In genomic region chr14:54642950-54643695, GRCh38 we compare ENCODE assay signal across 1 cellular context.
TF ChIP-seq lines count a peak whose summit lies in the region.

No MANE protein-coding gene starts in this region.

TF ChIP-seq in HepG2, 621 proteins besides CTCF, POLR2A, EP300 and RAD21 (continued from another document):
- TF ChIP-seq HNF4G (IDR thresholded peaks at IDR 0.05; ENCODE audit: borderline replicate concordance, low read depth, low read length), result peak; percentile 9; the same call in 1 of the 2 replicates
- TF ChIP-seq HNF4G (CRISPR knock-in tag; IDR thresholded peaks at IDR 0.05; ENCODE audit: borderline replicate concordance, low read depth), result no peak
- 0 out of 2 replicates have a peak, but pooled peaks have one; percentile 10 for TF ChIP-seq ELF1 (CRISPR knock-in tag; IDR thresholded peaks at IDR 0.05)
- TF ChIP-seq ZNF766 (CRISPR knock-in tag; IDR thresholded peaks at IDR 0.05; ENCODE audit: borderline replicate concordance), result no peak
- TF ChIP-seq, protein P1, sequence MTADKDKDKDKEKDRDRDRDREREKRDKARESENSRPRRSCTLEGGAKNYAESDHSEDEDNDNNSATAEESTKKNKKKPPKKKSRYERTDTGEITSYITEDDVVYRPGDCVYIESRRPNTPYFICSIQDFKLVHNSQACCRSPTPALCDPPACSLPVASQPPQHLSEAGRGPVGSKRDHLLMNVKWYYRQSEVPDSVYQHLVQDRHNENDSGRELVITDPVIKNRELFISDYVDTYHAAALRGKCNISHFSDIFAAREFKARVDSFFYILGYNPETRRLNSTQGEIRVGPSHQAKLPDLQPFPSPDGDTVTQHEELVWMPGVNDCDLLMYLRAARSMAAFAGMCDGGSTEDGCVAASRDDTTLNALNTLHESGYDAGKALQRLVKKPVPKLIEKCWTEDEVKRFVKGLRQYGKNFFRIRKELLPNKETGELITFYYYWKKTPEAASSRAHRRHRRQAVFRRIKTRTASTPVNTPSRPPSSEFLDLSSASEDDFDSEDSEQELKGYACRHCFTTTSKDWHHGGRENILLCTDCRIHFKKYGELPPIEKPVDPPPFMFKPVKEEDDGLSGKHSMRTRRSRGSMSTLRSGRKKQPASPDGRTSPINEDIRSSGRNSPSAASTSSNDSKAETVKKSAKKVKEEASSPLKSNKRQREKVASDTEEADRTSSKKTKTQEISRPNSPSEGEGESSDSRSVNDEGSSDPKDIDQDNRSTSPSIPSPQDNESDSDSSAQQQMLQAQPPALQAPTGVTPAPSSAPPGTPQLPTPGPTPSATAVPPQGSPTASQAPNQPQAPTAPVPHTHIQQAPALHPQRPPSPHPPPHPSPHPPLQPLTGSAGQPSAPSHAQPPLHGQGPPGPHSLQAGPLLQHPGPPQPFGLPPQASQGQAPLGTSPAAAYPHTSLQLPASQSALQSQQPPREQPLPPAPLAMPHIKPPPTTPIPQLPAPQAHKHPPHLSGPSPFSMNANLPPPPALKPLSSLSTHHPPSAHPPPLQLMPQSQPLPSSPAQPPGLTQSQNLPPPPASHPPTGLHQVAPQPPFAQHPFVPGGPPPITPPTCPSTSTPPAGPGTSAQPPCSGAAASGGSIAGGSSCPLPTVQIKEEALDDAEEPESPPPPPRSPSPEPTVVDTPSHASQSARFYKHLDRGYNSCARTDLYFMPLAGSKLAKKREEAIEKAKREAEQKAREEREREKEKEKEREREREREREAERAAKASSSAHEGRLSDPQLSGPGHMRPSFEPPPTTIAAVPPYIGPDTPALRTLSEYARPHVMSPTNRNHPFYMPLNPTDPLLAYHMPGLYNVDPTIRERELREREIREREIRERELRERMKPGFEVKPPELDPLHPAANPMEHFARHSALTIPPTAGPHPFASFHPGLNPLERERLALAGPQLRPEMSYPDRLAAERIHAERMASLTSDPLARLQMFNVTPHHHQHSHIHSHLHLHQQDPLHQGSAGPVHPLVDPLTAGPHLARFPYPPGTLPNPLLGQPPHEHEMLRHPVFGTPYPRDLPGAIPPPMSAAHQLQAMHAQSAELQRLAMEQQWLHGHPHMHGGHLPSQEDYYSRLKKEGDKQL (CRISPR knock-in tag; IDR thresholded peaks at IDR 0.05; ENCODE audit: low read depth), result peak; percentile 71; the same call in 1 of the 2 replicates
- 0 out of 2 replicates have a peak, but pooled peaks have one; percentile 7 for TF ChIP-seq POGK (CRISPR knock-in tag; conservative IDR thresholded peaks at IDR 0.05)
- peak; percentile 66 for TF ChIP-seq PHF21A (CRISPR knock-in tag; IDR thresholded peaks at IDR 0.05)
